ENCODE assay signal across 9 cellular contexts in the genomic region with DNA sequence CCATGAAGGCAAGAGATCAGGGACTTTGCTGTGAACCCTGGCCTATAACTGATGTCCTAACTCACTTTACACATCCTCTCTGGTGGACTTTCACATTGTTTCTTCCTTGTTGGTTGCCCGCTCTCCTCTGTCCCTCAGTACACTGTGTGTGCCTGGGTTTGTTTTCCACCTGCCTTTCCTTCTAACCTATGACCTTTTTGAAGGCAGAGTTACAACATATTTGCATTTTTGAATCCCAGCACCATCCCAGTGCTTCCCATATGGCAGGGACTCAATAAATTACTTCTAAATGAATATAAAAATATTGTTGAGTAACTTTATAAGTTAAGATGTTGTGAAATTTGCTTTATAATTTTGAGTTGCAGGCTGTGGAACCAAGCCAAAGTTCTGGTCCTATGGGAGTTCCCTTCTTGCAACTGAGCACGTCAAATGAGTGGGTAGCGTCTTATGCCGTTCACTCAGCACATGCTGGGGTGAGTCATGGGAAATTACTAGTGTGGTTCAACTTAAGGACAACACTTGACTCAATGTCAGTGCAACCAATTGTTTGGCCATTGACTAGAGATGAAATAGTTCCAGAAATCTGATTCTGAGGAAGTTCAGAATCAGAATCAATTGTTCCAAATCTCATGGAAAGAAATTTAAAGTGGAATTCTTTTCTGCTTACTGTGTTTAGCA.
A peak's percentile ranks its signal among the peaks of the same experiment; 100 is the strongest.
DNase-seq lines count a peak whose midpoint lies in the region; ATAC-seq, FAIRE-seq and TF ChIP-seq lines count a peak whose summit lies in the region.
"Had no signal": no experiment of that assay in that cellular context is flagged by ENCODE, and none has a peak within 500 bp of the region (broad histone marks: within the 10 kb centered on the region; RNA-seq: fewer than 3 reads in every experiment).

No MANE protein-coding gene starts in this region.

- no peak overlapping the region for H2AFZ ChIP-seq in trophoblast cell (ENCODE audit: insufficient read depth, low read length, poor library complexity)

- no peak overlapping the region for H2AK5ac ChIP-seq in trophoblast cell (ENCODE audit: low read length)

- H3K4me1 Mint-ChIP-seq in progenitor cell of endocrine pancreas (ENCODE audit: low read depth), result no peaks in the 10 kb centered on the region

- H2BK5ac ChIP-seq in trophoblast cell (ENCODE audit: low read depth, low read length, poor library complexity), result no peak overlapping the region

- H3K36me3 Mint-ChIP-seq in progenitor cell of endocrine pancreas (ENCODE audit: insufficient read depth), result no peaks in the 10 kb centered on the region

- no peak overlapping the region for H3K27ac ChIP-seq in trophoblast cell (ENCODE audit: low read depth, low read length)

- peak; percentile 100 for DNase-seq in AG10803 (ENCODE audit: low read depth)
- peak; percentile 100 for DNase-seq in bronchial epithelial cell (ENCODE audit: low read depth)
- peak in 1 of 2 donors; percentile 25 for DNase-seq in trophoblast cell
- no peak for DNase-seq in putamen (ENCODE audit: low spot score)
- no peak for DNase-seq in NCI-H2029 treated with DMSO at 0.1 percent for 48 hours (lab: John Stamatoyannopoulos, UW)
- DNase-seq in progenitor cell of endocrine pancreas (ENCODE audit: low spot score, unreplicated experiment), result no peak

- no peaks in the 10 kb centered on the region for H3K79me2 ChIP-seq in trophoblast cell (ENCODE audit: control insufficient read depth, insufficient read depth, low read length, poor library complexity)

- no peak overlapping the region for H3K14ac ChIP-seq in trophoblast cell (ENCODE audit: low read length)

- H3K36me3 ChIP-seq in bronchial epithelial cell (ENCODE audit: control insufficient read depth, insufficient read depth, low read length), result no peaks in the 10 kb centered on the region
- H3K36me3 ChIP-seq in trophoblast cell (ENCODE audit: control insufficient read depth in 1 of 2, insufficient read depth in 2 of 2, low read length in 2 of 2), result no peaks in the 10 kb centered on the region

- ATAC-seq in GM19395 (IDR thresholded peaks at IDR 0.05; ENCODE audit: unreplicated experiment) (peak; percentile 62), HG03565 (IDR thresholded peaks at IDR 0.05; ENCODE audit: unreplicated experiment) (peak; percentile 97)

- H2BK120ac ChIP-seq in trophoblast cell (ENCODE audit: insufficient read depth, low read length, poor library complexity), result no peak overlapping the region

- H3K4me3 Mint-ChIP-seq in progenitor cell of endocrine pancreas (ENCODE audit: low read depth), result no peak overlapping the region

- no peak overlapping the region for H3K4me2 ChIP-seq in trophoblast cell (ENCODE audit: low read length)

- no peak overlapping the region for H4K8ac ChIP-seq in trophoblast cell (ENCODE audit: low read depth, low read length)

- H3K27me3 Mint-ChIP-seq in progenitor cell of endocrine pancreas, result no peaks in the 10 kb centered on the region

- H2BK12ac ChIP-seq in trophoblast cell (ENCODE audit: low read length), result no peak overlapping the region

- no peak overlapping the region for H3K27ac Mint-ChIP-seq in progenitor cell of endocrine pancreas

- H4K91ac ChIP-seq in trophoblast cell (ENCODE audit: low read depth, low read length), result no peak overlapping the region

- H3K4ac ChIP-seq in trophoblast cell (ENCODE audit: low read depth, low read length), result no peak overlapping the region

- no peaks in the 10 kb centered on the region for H3K9me3 ChIP-seq in trophoblast cell (ENCODE audit: insufficient read depth, low read depth, low read length)

- no CpG with 5 or more reads among the region's 4 CpGs for WGBS in trophoblast cell (ENCODE audit: extremely low coverage, insufficient coverage, insufficient read length)

- FAIRE-seq in bronchial epithelial cell (lab: Jason Lieb, UNC), result no peak
- FAIRE-seq: H1 had no signal

- H3K27me3 ChIP-seq in bronchial epithelial cell (ENCODE audit: control insufficient read depth, insufficient read depth, low read length) (no peaks in the 10 kb centered on the region), trophoblast cell (ENCODE audit: insufficient read depth, low read length) (no peaks in the 10 kb centered on the region)

- no peak overlapping the region for H3K18ac ChIP-seq in trophoblast cell (ENCODE audit: low read length)

- H3K9me3 Mint-ChIP-seq in progenitor cell of endocrine pancreas (ENCODE audit: low read depth), result no peaks in the 10 kb centered on the region

- no peaks in the 10 kb centered on the region for H3K79me1 ChIP-seq in trophoblast cell (ENCODE audit: low read length)

- TF ChIP-seq CTCF in AG10803 (conservative IDR thresholded peaks at IDR 0.05; ENCODE audit: low read length), result no peak
- no peak for TF ChIP-seq CTCF in bronchial epithelial cell (IDR thresholded peaks at IDR 0.05; ENCODE audit: insufficient read depth, low read length, severe bottlenecking)
- TF ChIP-seq CTCF in progenitor cell of endocrine pancreas (IDR thresholded peaks at IDR 0.05; ENCODE audit: unreplicated experiment), result no peak

- H3K4me3 ChIP-seq in AG10803 (ENCODE audit: low read length) (no peak overlapping the region), bronchial epithelial cell (ENCODE audit: low read depth, low read length) (no peak overlapping the region), trophoblast cell (ENCODE audit: low read depth, low read length) (no peak overlapping the region)

- no peak overlapping the region for H4K12ac ChIP-seq in trophoblast cell (ENCODE audit: low read depth, low read length)

- H3K4me1 ChIP-seq in trophoblast cell (ENCODE audit: control insufficient read depth in 1 of 2, insufficient read depth in 2 of 2, low read length in 2 of 2), result no peaks in the 10 kb centered on the region

- peak overlapping the region; percentile 12 for H3K9ac ChIP-seq in trophoblast cell (ENCODE audit: low read length)

- H3K23ac ChIP-seq in trophoblast cell (ENCODE audit: low read length), result no peak overlapping the region

Comparison
In these comparisons a context has a peak if more than half of its experiments do, and no peak if none do; other contexts are left out.
1. DNase-seq: peak in AG10803 (single experiment) and bronchial epithelial cell (single experiment); none in putamen (single experiment), NCI-H2029 treated with DMSO at 0.1 percent for 48 hours (single experiment) and progenitor cell of endocrine pancreas (single experiment).